Comparison of ENCODE assay signal across 1 cellular context in genomic region chr14:73759183-73759713, GRCh38.
A peak's percentile ranks its signal among the peaks of the same experiment; 100 is the strongest.
TF ChIP-seq lines count a peak whose summit lies in the region.

No MANE protein-coding gene starts in this region.

TF ChIP-seq in HepG2, 621 proteins besides CTCF, POLR2A, EP300 and RAD21 (continued from another document and continues in another):
- TF ChIP-seq AHDC1 (CRISPR knock-in tag; IDR thresholded peaks at IDR 0.05; ENCODE audit: borderline replicate concordance) (no peak), MED1 (CRISPR knock-in tag; IDR thresholded peaks at IDR 0.05) (0 out of 2 replicates have a peak, but pooled peaks have one; percentile 10), HDAC1 (CRISPR knock-in tag; IDR thresholded peaks at IDR 0.05) (no peak), ADNP (CRISPR knock-in tag; IDR thresholded peaks at IDR 0.05) (no peak), NFATC3 (CRISPR knock-in tag; IDR thresholded peaks at IDR 0.05) (no peak), DMAP1 (CRISPR knock-in tag; IDR thresholded peaks at IDR 0.05) (no peak), TBL1XR1 (IDR thresholded peaks at IDR 0.05; ENCODE audit: borderline replicate concordance, low read length, partially characterized antibody) (no peak), ZSCAN9 (CRISPR knock-in tag; IDR thresholded peaks at IDR 0.05; ENCODE audit: borderline replicate concordance) (no peak), BRF2 (CRISPR knock-in tag; IDR thresholded peaks at IDR 0.05) (no peak), CAMTA2 (CRISPR knock-in tag; IDR thresholded peaks at IDR 0.05; ENCODE audit: borderline replicate concordance) (no peak), DRAP1 (CRISPR knock-in tag; IDR thresholded peaks at IDR 0.05) (no peak), GLI4 (CRISPR knock-in tag; IDR thresholded peaks at IDR 0.05; ENCODE audit: borderline replicate concordance) (no peak), GTF2F1 (IDR thresholded peaks at IDR 0.05; ENCODE audit: low read length) (no peak), ZNF792 (CRISPR knock-in tag; IDR thresholded peaks at IDR 0.05) (no peak), SMC3 (IDR thresholded peaks at IDR 0.05; ENCODE audit: low read length) (no peak), ZNF160 (CRISPR knock-in tag; IDR thresholded peaks at IDR 0.05) (no peak), CC2D1A (CRISPR knock-in tag; IDR thresholded peaks at IDR 0.05) (no peak), JUNB (CRISPR knock-in tag; IDR thresholded peaks at IDR 0.05; ENCODE audit: borderline replicate concordance) (no peak), ZBTB42 (CRISPR knock-in tag; IDR thresholded peaks at IDR 0.05) (0 out of 2 replicates have a peak, but pooled peaks have one; percentile 49), SRY (CRISPR knock-in tag; IDR thresholded peaks at IDR 0.05) (no peak), ZNF431 (CRISPR knock-in tag; IDR thresholded peaks at IDR 0.05; ENCODE audit: borderline replicate concordance, low read depth) (0 out of 2 replicates have a peak, but pooled peaks have one; percentile 11), HDAC6 (IDR thresholded peaks at IDR 0.05; ENCODE audit: low read depth, low read length) (no peak), NCOA5 (CRISPR knock-in tag; IDR thresholded peaks at IDR 0.05) (no peak), FIP1L1 (IDR thresholded peaks at IDR 0.05; ENCODE audit: borderline replicate concordance, insufficient read depth, low read depth, low read length) (no peak), MAZ (IDR thresholded peaks at IDR 0.05; ENCODE audit: borderline replicate concordance, low read depth, low read length) (no peak), MAZ (CRISPR knock-in tag; IDR thresholded peaks at IDR 0.05; ENCODE audit: low read depth) (no peak), ZNF768 (CRISPR knock-in tag; IDR thresholded peaks at IDR 0.05) (0 out of 2 replicates have a peak, but pooled peaks have one; percentile 13), ZNF878 (CRISPR knock-in tag; IDR thresholded peaks at IDR 0.05) (no peak), XBP1 (CRISPR knock-in tag; IDR thresholded peaks at IDR 0.05) (no peak), ZNF580 (CRISPR knock-in tag; IDR thresholded peaks at IDR 0.05; ENCODE audit: borderline replicate concordance, low read depth) (no peak), ZNF784 (CRISPR knock-in tag; IDR thresholded peaks at IDR 0.05; ENCODE audit: borderline replicate concordance) (no peak)
- TF ChIP-seq, protein P1, sequence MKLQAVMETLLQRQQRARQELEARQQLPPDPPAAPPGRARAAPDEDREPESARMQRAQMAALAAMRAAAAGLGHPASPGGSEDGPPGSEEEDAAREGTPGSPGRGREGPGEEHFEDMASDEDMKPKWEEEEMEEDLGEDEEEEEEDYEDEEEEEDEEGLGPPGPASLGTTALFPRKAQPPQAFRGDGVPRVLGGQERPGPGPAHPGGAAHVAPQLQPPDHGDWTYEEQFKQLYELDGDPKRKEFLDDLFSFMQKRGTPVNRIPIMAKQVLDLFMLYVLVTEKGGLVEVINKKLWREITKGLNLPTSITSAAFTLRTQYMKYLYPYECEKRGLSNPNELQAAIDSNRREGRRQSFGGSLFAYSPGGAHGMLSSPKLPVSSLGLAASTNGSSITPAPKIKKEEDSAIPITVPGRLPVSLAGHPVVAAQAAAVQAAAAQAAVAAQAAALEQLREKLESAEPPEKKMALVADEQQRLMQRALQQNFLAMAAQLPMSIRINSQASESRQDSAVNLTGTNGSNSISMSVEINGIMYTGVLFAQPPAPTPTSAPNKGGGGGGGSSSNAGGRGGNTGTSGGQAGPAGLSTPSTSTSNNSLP (IDR thresholded peaks at IDR 0.05; ENCODE audit: low read depth, low read length), result no peak
- TF ChIP-seq, protein P2, sequence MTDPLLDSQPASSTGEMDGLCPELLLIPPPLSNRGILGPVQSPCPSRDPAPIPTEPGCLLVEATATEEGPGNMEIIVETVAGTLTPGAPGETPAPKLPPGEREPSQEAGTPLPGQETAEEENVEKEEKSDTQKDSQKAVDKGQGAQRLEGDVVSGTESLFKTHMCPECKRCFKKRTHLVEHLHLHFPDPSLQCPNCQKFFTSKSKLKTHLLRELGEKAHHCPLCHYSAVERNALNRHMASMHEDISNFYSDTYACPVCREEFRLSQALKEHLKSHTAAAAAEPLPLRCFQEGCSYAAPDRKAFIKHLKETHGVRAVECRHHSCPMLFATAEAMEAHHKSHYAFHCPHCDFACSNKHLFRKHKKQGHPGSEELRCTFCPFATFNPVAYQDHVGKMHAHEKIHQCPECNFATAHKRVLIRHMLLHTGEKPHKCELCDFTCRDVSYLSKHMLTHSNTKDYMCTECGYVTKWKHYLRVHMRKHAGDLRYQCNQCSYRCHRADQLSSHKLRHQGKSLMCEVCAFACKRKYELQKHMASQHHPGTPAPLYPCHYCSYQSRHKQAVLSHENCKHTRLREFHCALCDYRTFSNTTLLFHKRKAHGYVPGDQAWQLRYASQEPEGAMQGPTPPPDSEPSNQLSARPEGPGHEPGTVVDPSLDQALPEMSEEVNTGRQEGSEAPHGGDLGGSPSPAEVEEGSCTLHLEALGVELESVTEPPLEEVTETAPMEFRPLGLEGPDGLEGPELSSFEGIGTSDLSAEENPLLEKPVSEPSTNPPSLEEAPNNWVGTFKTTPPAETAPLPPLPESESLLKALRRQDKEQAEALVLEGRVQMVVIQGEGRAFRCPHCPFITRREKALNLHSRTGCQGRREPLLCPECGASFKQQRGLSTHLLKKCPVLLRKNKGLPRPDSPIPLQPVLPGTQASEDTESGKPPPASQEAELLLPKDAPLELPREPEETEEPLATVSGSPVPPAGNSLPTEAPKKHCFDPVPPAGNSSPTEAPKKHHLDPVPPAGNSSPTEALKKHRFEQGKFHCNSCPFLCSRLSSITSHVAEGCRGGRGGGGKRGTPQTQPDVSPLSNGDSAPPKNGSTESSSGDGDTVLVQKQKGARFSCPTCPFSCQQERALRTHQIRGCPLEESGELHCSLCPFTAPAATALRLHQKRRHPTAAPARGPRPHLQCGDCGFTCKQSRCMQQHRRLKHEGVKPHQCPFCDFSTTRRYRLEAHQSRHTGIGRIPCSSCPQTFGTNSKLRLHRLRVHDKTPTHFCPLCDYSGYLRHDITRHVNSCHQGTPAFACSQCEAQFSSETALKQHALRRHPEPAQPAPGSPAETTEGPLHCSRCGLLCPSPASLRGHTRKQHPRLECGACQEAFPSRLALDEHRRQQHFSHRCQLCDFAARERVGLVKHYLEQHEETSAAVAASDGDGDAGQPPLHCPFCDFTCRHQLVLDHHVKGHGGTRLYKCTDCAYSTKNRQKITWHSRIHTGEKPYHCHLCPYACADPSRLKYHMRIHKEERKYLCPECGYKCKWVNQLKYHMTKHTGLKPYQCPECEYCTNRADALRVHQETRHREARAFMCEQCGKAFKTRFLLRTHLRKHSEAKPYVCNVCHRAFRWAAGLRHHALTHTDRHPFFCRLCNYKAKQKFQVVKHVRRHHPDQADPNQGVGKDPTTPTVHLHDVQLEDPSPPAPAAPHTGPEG (CRISPR knock-in tag; IDR thresholded peaks at IDR 0.05), result 0 out of 2 replicates have a peak, but pooled peaks have one; percentile 51
- TF ChIP-seq, protein P3, sequence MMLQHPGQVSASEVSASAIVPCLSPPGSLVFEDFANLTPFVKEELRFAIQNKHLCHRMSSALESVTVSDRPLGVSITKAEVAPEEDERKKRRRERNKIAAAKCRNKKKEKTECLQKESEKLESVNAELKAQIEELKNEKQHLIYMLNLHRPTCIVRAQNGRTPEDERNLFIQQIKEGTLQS (CRISPR knock-in tag; IDR thresholded peaks at IDR 0.05), result no peak
- TF ChIP-seq, protein P4, sequence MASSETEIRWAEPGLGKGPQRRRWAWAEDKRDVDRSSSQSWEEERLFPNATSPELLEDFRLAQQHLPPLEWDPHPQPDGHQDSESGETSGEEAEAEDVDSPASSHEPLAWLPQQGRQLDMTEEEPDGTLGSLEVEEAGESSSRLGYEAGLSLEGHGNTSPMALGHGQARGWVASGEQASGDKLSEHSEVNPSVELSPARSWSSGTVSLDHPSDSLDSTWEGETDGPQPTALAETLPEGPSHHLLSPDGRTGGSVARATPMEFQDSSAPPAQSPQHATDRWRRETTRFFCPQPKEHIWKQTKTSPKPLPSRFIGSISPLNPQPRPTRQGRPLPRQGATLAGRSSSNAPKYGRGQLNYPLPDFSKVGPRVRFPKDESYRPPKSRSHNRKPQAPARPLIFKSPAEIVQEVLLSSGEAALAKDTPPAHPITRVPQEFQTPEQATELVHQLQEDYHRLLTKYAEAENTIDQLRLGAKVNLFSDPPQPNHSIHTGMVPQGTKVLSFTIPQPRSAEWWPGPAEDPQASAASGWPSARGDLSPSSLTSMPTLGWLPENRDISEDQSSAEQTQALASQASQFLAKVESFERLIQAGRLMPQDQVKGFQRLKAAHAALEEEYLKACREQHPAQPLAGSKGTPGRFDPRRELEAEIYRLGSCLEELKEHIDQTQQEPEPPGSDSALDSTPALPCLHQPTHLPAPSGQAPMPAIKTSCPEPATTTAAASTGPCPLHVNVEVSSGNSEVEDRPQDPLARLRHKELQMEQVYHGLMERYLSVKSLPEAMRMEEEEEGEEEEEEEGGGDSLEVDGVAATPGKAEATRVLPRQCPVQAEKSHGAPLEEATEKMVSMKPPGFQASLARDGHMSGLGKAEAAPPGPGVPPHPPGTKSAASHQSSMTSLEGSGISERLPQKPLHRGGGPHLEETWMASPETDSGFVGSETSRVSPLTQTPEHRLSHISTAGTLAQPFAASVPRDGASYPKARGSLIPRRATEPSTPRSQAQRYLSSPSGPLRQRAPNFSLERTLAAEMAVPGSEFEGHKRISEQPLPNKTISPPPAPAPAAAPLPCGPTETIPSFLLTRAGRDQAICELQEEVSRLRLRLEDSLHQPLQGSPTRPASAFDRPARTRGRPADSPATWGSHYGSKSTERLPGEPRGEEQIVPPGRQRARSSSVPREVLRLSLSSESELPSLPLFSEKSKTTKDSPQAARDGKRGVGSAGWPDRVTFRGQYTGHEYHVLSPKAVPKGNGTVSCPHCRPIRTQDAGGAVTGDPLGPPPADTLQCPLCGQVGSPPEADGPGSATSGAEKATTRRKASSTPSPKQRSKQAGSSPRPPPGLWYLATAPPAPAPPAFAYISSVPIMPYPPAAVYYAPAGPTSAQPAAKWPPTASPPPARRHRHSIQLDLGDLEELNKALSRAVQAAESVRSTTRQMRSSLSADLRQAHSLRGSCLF (CRISPR knock-in tag; IDR thresholded peaks at IDR 0.05; ENCODE audit: borderline replicate concordance), result no peak
- TF ChIP-seq, protein P5, sequence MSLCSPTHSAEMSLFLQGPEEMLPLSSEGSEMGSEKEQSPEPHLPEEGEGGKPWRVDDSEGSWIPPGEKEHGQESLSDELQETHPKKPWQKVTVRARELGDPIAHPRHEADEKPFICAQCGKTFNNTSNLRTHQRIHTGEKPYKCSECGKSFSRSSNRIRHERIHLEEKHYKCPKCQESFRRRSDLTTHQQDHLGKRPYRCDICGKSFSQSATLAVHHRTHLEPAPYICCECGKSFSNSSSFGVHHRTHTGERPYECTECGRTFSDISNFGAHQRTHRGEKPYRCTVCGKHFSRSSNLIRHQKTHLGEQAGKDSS (CRISPR knock-in tag; IDR thresholded peaks at IDR 0.05; ENCODE audit: borderline replicate concordance, low read depth), result peak; percentile 55; the same call in 1 of the 2 replicates
